15 cellular contexts compared by ENCODE assay signal in genomic region chr1:232627171-232627570, GRCh38. TPM values are rescaled to one million over a fixed set of nuclear protein-coding genes. Genes with fewer than 3 reads are reported as not detected.
DNase-seq lines count a peak whose midpoint lies in the region; ATAC-seq and TF ChIP-seq lines count a peak whose summit lies in the region.
"Had no signal": no experiment of that assay in that cellular context is flagged by ENCODE, and none has a peak within 500 bp of the region (broad histone marks: within the 10 kb centered on the region; RNA-seq: fewer than 3 reads in every experiment).

No MANE protein-coding gene starts in this region.

- peaks cover 2% of the 10 kb centered on the region for H3K79me1 ChIP-seq in mesenchymal stem cell (replicated peaks; ENCODE audit: low read length, poor library complexity, severe bottlenecking)

- TF ChIP-seq CTCF in left ventricle myocardium inferior (IDR thresholded peaks at IDR 0.05; ENCODE audit: borderline replicate concordance) (no peak), brain (conservative IDR thresholded peaks at IDR 0.05) (no peak), upper lobe of right lung (IDR thresholded peaks at IDR 0.05) (no peak)

- H2BK12ac ChIP-seq in mesenchymal stem cell (ENCODE audit: low read length in 2 of 2): no peak overlapping the region

- no peak overlapping the region for H2AK5ac ChIP-seq in mesenchymal stem cell (ENCODE audit: low read length, severe bottlenecking)

- intact Hi-C loops in left ventricle myocardium inferior (cut with micrococcal nuclease) (loop anchor here (10.0 kb wide), 3 partner anchors 62 to 192 kb away; no protein-coding TSS in a partner anchor), cardiac septum (cut with DNase I) (loop anchor here (5.0 to 10.0 kb wide), 6 partner anchors 140 to 872 kb away; no protein-coding TSS in a partner anchor), upper lobe of right lung (cut with DNase I) (loop anchor here (10.0 kb wide), 2 partner anchors 182 to 762 kb away; no protein-coding TSS in a partner anchor)

- H3K27me3 ChIP-seq in left ventricle myocardium inferior (ENCODE audit: low read depth): no peaks in the 10 kb centered on the region
- peaks cover 0 to 18% of the 10 kb centered on the region in 2 experiments for H3K27me3 ChIP-seq in mesenchymal stem cell (ENCODE audit: control insufficient read depth in 1 of 2, insufficient read depth in 1 of 2, low read length in 2 of 2)
- H3K27me3 ChIP-seq in upper lobe of right lung: peaks cover 3% of the 10 kb centered on the region

- peak overlapping the region; percentile 70 for H3K4me2 ChIP-seq in mesenchymal stem cell (ENCODE audit: low read length, poor library complexity, severe bottlenecking)

- peak overlapping the region; percentile 97 to 99 (median 99) for H3K4me3 Mint-ChIP-seq in brain

- H3K23ac ChIP-seq in mesenchymal stem cell (ENCODE audit: low read length in 2 of 2): no peak overlapping the region

- 75% methylated on average over 4 of the region's 4 CpGs for WGBS in mesenchymal stem cell

- no peaks in the 10 kb centered on the region for H3K36me3 Mint-ChIP-seq in brain

- H3K14ac ChIP-seq in mesenchymal stem cell (ENCODE audit: low read length in 2 of 2): no peak overlapping the region

- H3K4ac ChIP-seq in mesenchymal stem cell (ENCODE audit: low read depth in 1 of 2, low read length in 2 of 2): no peak overlapping the region

- no peak overlapping the region for H3K18ac ChIP-seq in mesenchymal stem cell (ENCODE audit: low read depth in 1 of 2, low read length in 2 of 2)

- H3K4me1 ChIP-seq in left ventricle myocardium inferior (peaks cover 83% of the 10 kb centered on the region), mesenchymal stem cell (ENCODE audit: control insufficient read depth, insufficient read depth, low read depth, low read length) (peaks cover 4% of the 10 kb centered on the region), upper lobe of right lung (peaks cover 56% of the 10 kb centered on the region)

- no peak overlapping the region for H2BK5ac ChIP-seq in mesenchymal stem cell (ENCODE audit: low read depth, low read length, poor library complexity, severe bottlenecking)

- ATAC-seq in upper lobe of right lung: no peak
- ATAC-seq: lower lobe of right lung had no signal

- peak overlapping the region; percentile 49 to 98 (median 60) for H3K27ac Mint-ChIP-seq in brain

- no peak overlapping the region for H4K8ac ChIP-seq in mesenchymal stem cell (ENCODE audit: low read length)

- peaks cover 68% of the 10 kb centered on the region for H3K4me1 Mint-ChIP-seq in brain

- H3K4me3 ChIP-seq in left ventricle myocardium inferior (peak overlapping the region; percentile 91), mesenchymal stem cell (ENCODE audit: insufficient read depth in 1 of 2, low read depth in 1 of 2, low read length in 2 of 2) (no peak overlapping the region), upper lobe of right lung (peak overlapping the region; percentile 81)

- H2BK120ac ChIP-seq in mesenchymal stem cell (ENCODE audit: low read depth, low read length): no peak overlapping the region

- H3K27me3 Mint-ChIP-seq in brain: peaks cover 7% of the 10 kb centered on the region

- no peak overlapping the region for H4K91ac ChIP-seq in mesenchymal stem cell (ENCODE audit: low read length)

- no peak overlapping the region for H2AFZ ChIP-seq in mesenchymal stem cell (ENCODE audit: low read depth, low read length)

- no peak overlapping the region for H2BK15ac ChIP-seq in mesenchymal stem cell (ENCODE audit: low read depth, poor library complexity, severe bottlenecking)

- DNase-seq in left ventricle myocardium inferior (no peak), cardiac septum (ENCODE audit: low spot score) (no peak), mesenchymal stem cell (no peak), upper lobe of right lung (no peak), NCI-H2081 (lab: John Stamatoyannopoulos, UW) (no peak), KG1 (lab: John Stamatoyannopoulos, UW) (no peak), NCI-H526 (lab: John Stamatoyannopoulos, UW) (no peak)
- DNase-seq: activated CD4-positive, alpha-beta T cell treated with anti-CD3 and anti-CD28 coated beads for 48 hours; activated T-cell treated with anti-CD3 and anti-CD28 coated beads for 4 hours; lower lobe of right lung; SIG-M5; stimulated activated CD4-positive, alpha-beta T cell treated with anti-CD3 and anti-CD28 coated beads, Interleukin-4, amount 100 ng/mL, for 4 hours; T-helper 9 cell had no signal

- no peaks in the 10 kb centered on the region for H3K9me3 ChIP-seq in left ventricle myocardium inferior (replicated peaks)
- no peaks in the 10 kb centered on the region for H3K9me3 ChIP-seq in mesenchymal stem cell (ENCODE audit: control insufficient read depth, low read length)
- no peaks in the 10 kb centered on the region for H3K9me3 ChIP-seq in upper lobe of right lung
- H3K9me3 ChIP-seq: lower lobe of right lung, neutrophil had no signal

- no peaks in the 10 kb centered on the region for H3K9me3 Mint-ChIP-seq in brain

- H3K36me3 ChIP-seq in left ventricle myocardium inferior (no peaks in the 10 kb centered on the region), mesenchymal stem cell (ENCODE audit: control insufficient read depth in 1 of 2, insufficient read depth in 2 of 2, low read depth in 1 of 2, low read length in 2 of 2) (peaks cover 0 to 3% of the 10 kb centered on the region in 2 experiments), upper lobe of right lung (no peaks in the 10 kb centered on the region)
- H3K36me3 ChIP-seq: lower lobe of right lung, neutrophil had no signal

- no peak overlapping the region for H3K9ac ChIP-seq in mesenchymal stem cell (ENCODE audit: low read length)

- H3K27ac ChIP-seq in left ventricle myocardium inferior (replicated peaks) (no peak overlapping the region), mesenchymal stem cell (ENCODE audit: low read length, poor library complexity, severe bottlenecking) (no peak overlapping the region), upper lobe of right lung (no peak overlapping the region)
- H3K27ac ChIP-seq: neutrophil had no signal

RNA-seq across cellular contexts. Expression of gene SIPA1L2, which starts 2.8 kb away (rescaled TPM):
- total RNA-seq in left ventricle myocardium inferior: 127 TPM
- 98.7 TPM for total RNA-seq in cardiac septum
- polyA plus RNA-seq in brain (ENCODE audit: insufficient read depth, low read depth, low replicate concordance): 24.5 TPM
- 10.2 TPM for polyA plus RNA-seq in mesenchymal stem cell (2013, experiment 1 of 2)
- polyA plus RNA-seq in mesenchymal stem cell (2013, experiment 2 of 2): 9.6 TPM
- total RNA-seq in upper lobe of right lung: 38.3 TPM

Comparison
In these comparisons a context has a peak if more than half of its experiments do, and no peak if none do; other contexts are left out.
1. H3K4me3 ChIP-seq: peak in left ventricle myocardium inferior (single experiment) and upper lobe of right lung (single experiment); none in mesenchymal stem cell (0 of 2).